ENCODE assay signal across 1 cellular context in genomic region chr5:20276061-20276958, GRCh38.
TF ChIP-seq lines count a peak whose summit lies in the region.

No MANE protein-coding gene starts in this region.

TF ChIP-seq in A549, 52 proteins besides CTCF, POLR2A, EP300 and RAD21 (continued from another document):
- TF ChIP-seq PHF8 (IDR thresholded peaks at IDR 0.05; ENCODE audit: borderline replicate concordance, low read depth) (no peak), MAX (IDR thresholded peaks at IDR 0.05) (peak; percentile 73), NFE2L2 (conservative IDR thresholded peaks at IDR 0.05; ENCODE audit: low read length) (peak; percentile 98), CEBPB (IDR thresholded peaks at IDR 0.05) (peak in 1 of 2 experiments; percentile 4; a peak in 1 of 4 replicates)
